In genomic region chr20:57540889-57541288, GRCh38 we compare ENCODE assay signal across 1 cellular context.
TF ChIP-seq lines count a peak whose summit lies in the region.

No MANE protein-coding gene starts in this region.

TF ChIP-seq in SK-N-SH, 30 proteins besides CTCF, POLR2A, EP300 and RAD21 (continued from another document):
- TF ChIP-seq NFIC (IDR thresholded peaks at IDR 0.05; ENCODE audit: borderline replicate concordance) (no peak), ELF1 (IDR thresholded peaks at IDR 0.05) (no peak), POLR2AphosphoS5 (IDR thresholded peaks at IDR 0.05; ENCODE audit: low read depth, low read length) (no peak), MXI1 (IDR thresholded peaks at IDR 0.05; ENCODE audit: low read depth, low read length) (no peak), RCOR1 (IDR thresholded peaks at IDR 0.05; ENCODE audit: low read length) (no peak), YY1 (IDR thresholded peaks at IDR 0.05; ENCODE audit: low read depth) (no peak), MEF2A (IDR thresholded peaks at IDR 0.05; ENCODE audit: borderline replicate concordance, low read depth) (no peak), NRF1 (IDR thresholded peaks at IDR 0.05; ENCODE audit: low read depth, low read length) (no peak), CHD2 (IDR thresholded peaks at IDR 0.05; ENCODE audit: low read length, partially characterized antibody) (no peak), USF2 (IDR thresholded peaks at IDR 0.05; ENCODE audit: borderline replicate concordance, low read depth, low read length) (no peak), JUND (IDR thresholded peaks at IDR 0.05) (no peak), GABPA (IDR thresholded peaks at IDR 0.05; ENCODE audit: low read depth) (no peak), FOXM1 (IDR thresholded peaks at IDR 0.05; ENCODE audit: low read depth) (no peak)
